ENCODE assay signal across 1 cellular context in the genomic region with DNA sequence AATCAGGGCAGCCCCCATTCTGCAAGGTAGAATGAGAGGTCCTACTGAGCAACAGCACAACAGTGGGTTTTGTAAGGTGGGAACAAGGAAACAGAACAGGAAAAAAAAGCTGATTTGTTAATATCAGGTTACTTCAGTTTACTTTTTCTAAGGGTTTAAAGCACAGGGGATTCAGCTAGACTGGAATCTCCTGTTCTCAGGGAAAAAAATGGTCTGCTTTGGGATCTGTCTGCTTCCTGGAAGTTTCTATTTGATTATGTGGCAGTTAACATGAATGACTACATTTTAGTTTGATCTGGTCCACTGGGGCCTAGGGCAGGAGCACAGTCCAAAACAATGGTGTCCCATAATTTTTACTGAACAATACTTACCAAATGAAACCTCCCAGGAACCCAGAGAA.
TF ChIP-seq lines count a peak whose summit lies in the region.

No MANE protein-coding gene starts in this region.

TF ChIP-seq in GM23338, 12 proteins besides CTCF, POLR2A, EP300 and RAD21 (continued from another document):
- TF ChIP-seq, protein P1, sequence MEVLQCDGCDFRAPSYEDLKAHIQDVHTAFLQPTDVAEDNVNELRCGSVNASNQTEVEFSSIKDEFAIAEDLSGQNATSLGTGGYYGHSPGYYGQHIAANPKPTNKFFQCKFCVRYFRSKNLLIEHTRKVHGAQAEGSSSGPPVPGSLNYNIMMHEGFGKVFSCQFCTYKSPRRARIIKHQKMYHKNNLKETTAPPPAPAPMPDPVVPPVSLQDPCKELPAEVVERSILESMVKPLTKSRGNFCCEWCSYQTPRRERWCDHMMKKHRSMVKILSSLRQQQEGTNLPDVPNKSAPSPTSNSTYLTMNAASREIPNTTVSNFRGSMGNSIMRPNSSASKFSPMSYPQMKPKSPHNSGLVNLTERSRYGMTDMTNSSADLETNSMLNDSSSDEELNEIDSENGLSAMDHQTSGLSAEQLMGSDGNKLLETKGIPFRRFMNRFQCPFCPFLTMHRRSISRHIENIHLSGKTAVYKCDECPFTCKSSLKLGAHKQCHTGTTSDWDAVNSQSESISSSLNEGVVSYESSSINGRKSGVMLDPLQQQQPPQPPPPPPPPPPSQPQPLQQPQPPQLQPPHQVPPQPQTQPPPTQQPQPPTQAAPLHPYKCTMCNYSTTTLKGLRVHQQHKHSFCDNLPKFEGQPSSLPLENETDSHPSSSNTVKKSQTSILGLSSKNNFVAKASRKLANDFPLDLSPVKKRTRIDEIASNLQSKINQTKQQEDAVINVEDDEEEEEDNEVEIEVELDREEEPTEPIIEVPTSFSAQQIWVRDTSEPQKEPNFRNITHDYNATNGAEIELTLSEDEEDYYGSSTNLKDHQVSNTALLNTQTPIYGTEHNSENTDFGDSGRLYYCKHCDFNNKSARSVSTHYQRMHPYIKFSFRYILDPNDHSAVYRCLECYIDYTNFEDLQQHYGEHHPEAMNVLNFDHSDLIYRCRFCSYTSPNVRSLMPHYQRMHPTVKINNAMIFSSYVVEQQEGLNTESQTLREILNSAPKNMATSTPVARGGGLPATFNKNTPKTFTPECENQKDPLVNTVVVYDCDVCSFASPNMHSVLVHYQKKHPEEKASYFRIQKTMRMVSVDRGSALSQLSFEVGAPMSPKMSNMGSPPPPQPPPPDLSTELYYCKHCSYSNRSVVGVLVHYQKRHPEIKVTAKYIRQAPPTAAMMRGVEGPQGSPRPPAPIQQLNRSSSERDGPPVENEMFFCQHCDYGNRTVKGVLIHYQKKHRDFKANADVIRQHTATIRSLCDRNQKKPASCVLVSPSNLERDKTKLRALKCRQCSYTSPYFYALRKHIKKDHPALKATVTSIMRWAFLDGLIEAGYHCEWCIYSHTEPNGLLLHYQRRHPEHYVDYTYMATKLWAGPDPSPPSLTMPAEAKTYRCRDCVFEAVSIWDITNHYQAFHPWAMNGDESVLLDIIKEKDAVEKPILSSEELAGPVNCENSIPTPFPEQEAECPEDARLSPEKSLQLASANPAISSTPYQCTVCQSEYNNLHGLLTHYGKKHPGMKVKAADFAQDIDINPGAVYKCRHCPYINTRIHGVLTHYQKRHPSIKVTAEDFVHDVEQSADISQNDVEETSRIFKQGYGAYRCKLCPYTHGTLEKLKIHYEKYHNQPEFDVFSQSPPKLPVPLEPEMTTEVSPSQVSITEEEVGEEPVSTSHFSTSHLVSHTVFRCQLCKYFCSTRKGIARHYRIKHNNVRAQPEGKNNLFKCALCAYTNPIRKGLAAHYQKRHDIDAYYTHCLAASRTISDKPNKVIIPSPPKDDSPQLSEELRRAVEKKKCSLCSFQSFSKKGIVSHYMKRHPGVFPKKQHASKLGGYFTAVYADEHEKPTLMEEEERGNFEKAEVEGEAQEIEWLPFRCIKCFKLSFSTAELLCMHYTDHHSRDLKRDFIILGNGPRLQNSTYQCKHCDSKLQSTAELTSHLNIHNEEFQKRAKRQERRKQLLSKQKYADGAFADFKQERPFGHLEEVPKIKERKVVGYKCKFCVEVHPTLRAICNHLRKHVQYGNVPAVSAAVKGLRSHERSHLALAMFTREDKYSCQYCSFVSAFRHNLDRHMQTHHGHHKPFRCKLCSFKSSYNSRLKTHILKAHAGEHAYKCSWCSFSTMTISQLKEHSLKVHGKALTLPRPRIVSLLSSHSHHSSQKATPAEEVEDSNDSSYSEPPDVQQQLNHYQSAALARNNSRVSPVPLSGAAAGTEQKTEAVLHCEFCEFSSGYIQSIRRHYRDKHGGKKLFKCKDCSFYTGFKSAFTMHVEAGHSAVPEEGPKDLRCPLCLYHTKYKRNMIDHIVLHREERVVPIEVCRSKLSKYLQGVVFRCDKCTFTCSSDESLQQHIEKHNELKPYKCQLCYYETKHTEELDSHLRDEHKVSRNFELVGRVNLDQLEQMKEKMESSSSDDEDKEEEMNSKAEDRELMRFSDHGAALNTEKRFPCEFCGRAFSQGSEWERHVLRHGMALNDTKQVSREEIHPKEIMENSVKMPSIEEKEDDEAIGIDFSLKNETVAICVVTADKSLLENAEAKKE (CRISPR knock-in tag; IDR thresholded peaks at IDR 0.05), result no peak
- TF ChIP-seq NANOG (IDR thresholded peaks at IDR 0.05; ENCODE audit: borderline replicate concordance), result no peak
- no peak for TF ChIP-seq ZNF331 (CRISPR knock-in tag; IDR thresholded peaks at IDR 0.05; ENCODE audit: low read depth)
- no peak for TF ChIP-seq EZH2 (IDR thresholded peaks at IDR 0.05; ENCODE audit: low read depth, unreplicated experiment)
- TF ChIP-seq EZH2phosphoT487 (IDR thresholded peaks at IDR 0.05; ENCODE audit: unreplicated experiment), result no peak
- TF ChIP-seq POLR2AphosphoS5 (IDR thresholded peaks at IDR 0.05; ENCODE audit: low read depth), result no peak
- TF ChIP-seq ETS1 (IDR thresholded peaks at IDR 0.05), result no peak
- TF ChIP-seq, protein P2, sequence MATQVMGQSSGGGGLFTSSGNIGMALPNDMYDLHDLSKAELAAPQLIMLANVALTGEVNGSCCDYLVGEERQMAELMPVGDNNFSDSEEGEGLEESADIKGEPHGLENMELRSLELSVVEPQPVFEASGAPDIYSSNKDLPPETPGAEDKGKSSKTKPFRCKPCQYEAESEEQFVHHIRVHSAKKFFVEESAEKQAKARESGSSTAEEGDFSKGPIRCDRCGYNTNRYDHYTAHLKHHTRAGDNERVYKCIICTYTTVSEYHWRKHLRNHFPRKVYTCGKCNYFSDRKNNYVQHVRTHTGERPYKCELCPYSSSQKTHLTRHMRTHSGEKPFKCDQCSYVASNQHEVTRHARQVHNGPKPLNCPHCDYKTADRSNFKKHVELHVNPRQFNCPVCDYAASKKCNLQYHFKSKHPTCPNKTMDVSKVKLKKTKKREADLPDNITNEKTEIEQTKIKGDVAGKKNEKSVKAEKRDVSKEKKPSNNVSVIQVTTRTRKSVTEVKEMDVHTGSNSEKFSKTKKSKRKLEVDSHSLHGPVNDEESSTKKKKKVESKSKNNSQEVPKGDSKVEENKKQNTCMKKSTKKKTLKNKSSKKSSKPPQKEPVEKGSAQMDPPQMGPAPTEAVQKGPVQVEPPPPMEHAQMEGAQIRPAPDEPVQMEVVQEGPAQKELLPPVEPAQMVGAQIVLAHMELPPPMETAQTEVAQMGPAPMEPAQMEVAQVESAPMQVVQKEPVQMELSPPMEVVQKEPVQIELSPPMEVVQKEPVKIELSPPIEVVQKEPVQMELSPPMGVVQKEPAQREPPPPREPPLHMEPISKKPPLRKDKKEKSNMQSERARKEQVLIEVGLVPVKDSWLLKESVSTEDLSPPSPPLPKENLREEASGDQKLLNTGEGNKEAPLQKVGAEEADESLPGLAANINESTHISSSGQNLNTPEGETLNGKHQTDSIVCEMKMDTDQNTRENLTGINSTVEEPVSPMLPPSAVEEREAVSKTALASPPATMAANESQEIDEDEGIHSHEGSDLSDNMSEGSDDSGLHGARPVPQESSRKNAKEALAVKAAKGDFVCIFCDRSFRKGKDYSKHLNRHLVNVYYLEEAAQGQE (IDR thresholded peaks at IDR 0.05; ENCODE audit: unreplicated experiment), result no peak
- no peak for TF ChIP-seq CREB1 (CRISPR knock-in tag; IDR thresholded peaks at IDR 0.05; ENCODE audit: low read depth)
TF ChIP-seq in GM23338: peak in this region for 0.
